ENCODE assay signal across 13 cellular contexts in the genomic region with DNA sequence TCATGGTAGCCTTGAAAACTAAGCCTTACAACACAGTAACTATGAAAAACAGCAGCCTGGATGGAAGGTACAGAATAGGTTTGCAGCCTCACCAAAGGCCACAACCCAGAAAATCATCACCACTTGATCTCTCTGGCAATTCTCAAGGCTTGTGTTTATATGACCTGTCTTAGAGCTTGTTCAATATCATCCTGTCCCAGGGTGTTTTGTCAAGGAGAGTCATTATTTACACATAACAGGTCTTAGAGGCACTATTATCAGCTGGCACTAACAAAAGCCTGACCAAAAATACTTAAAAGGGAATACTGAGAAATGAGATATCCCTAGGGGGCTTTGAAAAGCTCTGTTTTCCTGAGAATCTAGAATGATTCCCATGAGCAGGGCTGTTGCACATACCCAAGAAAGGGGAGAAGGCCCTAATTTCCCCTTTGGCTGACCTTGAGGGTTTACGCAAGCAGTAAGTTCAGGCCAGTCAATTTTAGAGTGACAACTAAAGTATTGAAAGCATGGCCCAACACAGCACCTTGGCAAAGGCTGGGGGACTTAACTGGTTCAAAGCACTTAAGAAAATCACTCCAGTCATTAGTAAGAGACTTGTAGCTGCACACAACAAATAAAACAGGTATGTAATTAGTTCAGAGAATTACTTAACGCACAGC. TPM values are rescaled to one million over a fixed set of nuclear protein-coding genes. Genes with fewer than 3 reads are reported as not detected.
DNase-seq lines count a peak whose midpoint lies in the region; ATAC-seq, FAIRE-seq and TF ChIP-seq lines count a peak whose summit lies in the region.
"Had no signal": no experiment of that assay in that cellular context is flagged by ENCODE, and none has a peak within 500 bp of the region (broad histone marks: within the 10 kb centered on the region; RNA-seq: fewer than 3 reads in every experiment).

No MANE protein-coding gene starts in this region.

- H3K27ac ChIP-seq in right cardiac atrium (ENCODE audit: low read length), result no peak overlapping the region
- peak overlapping the region; percentile 1 to 62 for H3K27ac ChIP-seq in prostate gland
- no peak overlapping the region for H3K27ac ChIP-seq in testis
- H3K27ac ChIP-seq: gastrocnemius medialis, PC-9 had no signal

- intact Hi-C loops in right cardiac atrium (cut with DNase I), result no loop called here
- intact Hi-C loops in prostate gland (cut with DNase I), result no loop called here
- intact Hi-C loops in testis (cut with DNase I; ENCODE audit: low total_unique reads), result no loop called here

- TF ChIP-seq POLR2A in prostate gland (IDR thresholded peaks at IDR 0.05) (no peak), testis (IDR thresholded peaks at IDR 0.05) (no peak)

- peak; percentile 53 for FAIRE-seq in GM19239 (lab: Jason Lieb, UNC)

- H3K4me1 ChIP-seq in right cardiac atrium (ENCODE audit: control insufficient read depth, insufficient read depth, low read length), result peaks cover 7% of the 10 kb centered on the region
- peaks cover 19% of the 10 kb centered on the region for H3K4me1 ChIP-seq in prostate gland (replicated peaks)
- H3K4me1 ChIP-seq in testis, result no peaks in the 10 kb centered on the region

- H3K36me3 ChIP-seq in prostate gland (no peaks in the 10 kb centered on the region), testis (ENCODE audit: low read depth, missing control alignments) (no peaks in the 10 kb centered on the region)

- H3K4me3 ChIP-seq in right cardiac atrium (ENCODE audit: low read length), result no peak overlapping the region
- no peak overlapping the region for H3K4me3 ChIP-seq in prostate gland
- no peak overlapping the region for H3K4me3 ChIP-seq in testis
- H3K4me3 ChIP-seq: gastrocnemius medialis, PC-9 had no signal

- no peak for DNase-seq in GM19239 (ENCODE audit: insufficient read length, low spot score)
- peak; percentile 92 for DNase-seq in NCI-H69 (lab: John Stamatoyannopoulos, UW)
- DNase-seq in right cardiac atrium, result peak in 2 of 3 donors; percentile 23 to 77
- DNase-seq in prostate gland (ENCODE audit: low spot score), result peak; percentile 36
- no peak for DNase-seq in testis
- DNase-seq in activated CD4-positive, alpha-beta T cell treated with anti-CD3 and anti-CD28 coated beads, Interleukin-2, amount 50 U/mL, for 48 hours, result no peak
- DNase-seq in HT-29 (ENCODE audit: low spot score), result no peak
- DNase-seq: activated CD4-positive, CD25-positive, alpha-beta regulatory T cell; activated naive CD4-positive, alpha-beta T cell treated with anti-CD3 and anti-CD28 coated beads for 36 hours; effector CD4-positive, alpha-beta T cell; NCI-H446 had no signal

- peak; percentile 80 to 87 for ATAC-seq in right cardiac atrium

- H3K27me3 ChIP-seq in right cardiac atrium (ENCODE audit: control insufficient read depth, insufficient read depth) (no peaks in the 10 kb centered on the region), prostate gland (replicated peaks; ENCODE audit: insufficient read depth) (no peaks in the 10 kb centered on the region), testis (no peaks in the 10 kb centered on the region)
- H3K27me3 ChIP-seq: gastrocnemius medialis had no signal

- whole genome bisulfite sequencing in right cardiac atrium, result 79% methylated on average over 2 of the region's 2 CpGs
- 74% methylated on average over 2 of the region's 2 CpGs for WGBS in prostate gland
- 99 to 100% methylated on average over 2 of the region's 2 CpGs for WGBS in testis, 2 donors

- H3K9me3 ChIP-seq in right cardiac atrium (ENCODE audit: control insufficient read depth, low read length) (no peaks in the 10 kb centered on the region), prostate gland (no peaks in the 10 kb centered on the region), testis (no peaks in the 10 kb centered on the region)
- H3K9me3 ChIP-seq: gastrocnemius medialis had no signal

- TF ChIP-seq CTCF in prostate gland (IDR thresholded peaks at IDR 0.05) (no peak), testis (IDR thresholded peaks at IDR 0.05) (no peak)

RNA-seq across cellular contexts. Expression of a gene that starts 7.9 kb away (rescaled TPM):
- total RNA-seq in right cardiac atrium (10 to 100 TPM; 30.1 to 34.7 (median 32.4) TPM), prostate gland (10 to 100 TPM; 61.6 to 86.6 TPM), testis (10 to 100 TPM; 41.3 to 46.4 TPM)
- polyA plus RNA-seq in right cardiac atrium (29.7 TPM), testis (ENCODE audit: insufficient read depth, low read depth, low replicate concordance) (34.6 TPM)
- total RNA-seq in HT-29 (2014; rRNA removed; shearing (Covaris generic)), result 26.3 and 30.0 TPM in 2 replicates

Comparison
In these comparisons a context has a peak if more than half of its experiments do, and no peak if none do; other contexts are left out.
1. DNase-seq: peak in NCI-H69 (single experiment), right cardiac atrium (2 of 3) and prostate gland (single experiment); none in GM19239 (single experiment), testis (single experiment), activated CD4-positive, alpha-beta T cell treated with anti-CD3 and anti-CD28 coated beads, Interleukin-2, amount 50 U/mL, for 48 hours (0 of 2) and HT-29 (single experiment).
2. H3K27ac ChIP-seq: peak in prostate gland (2 of 2); none in right cardiac atrium (single experiment) and testis (0 of 2).